Comparison of ENCODE assay signal across 1 cellular context in the genomic region with DNA sequence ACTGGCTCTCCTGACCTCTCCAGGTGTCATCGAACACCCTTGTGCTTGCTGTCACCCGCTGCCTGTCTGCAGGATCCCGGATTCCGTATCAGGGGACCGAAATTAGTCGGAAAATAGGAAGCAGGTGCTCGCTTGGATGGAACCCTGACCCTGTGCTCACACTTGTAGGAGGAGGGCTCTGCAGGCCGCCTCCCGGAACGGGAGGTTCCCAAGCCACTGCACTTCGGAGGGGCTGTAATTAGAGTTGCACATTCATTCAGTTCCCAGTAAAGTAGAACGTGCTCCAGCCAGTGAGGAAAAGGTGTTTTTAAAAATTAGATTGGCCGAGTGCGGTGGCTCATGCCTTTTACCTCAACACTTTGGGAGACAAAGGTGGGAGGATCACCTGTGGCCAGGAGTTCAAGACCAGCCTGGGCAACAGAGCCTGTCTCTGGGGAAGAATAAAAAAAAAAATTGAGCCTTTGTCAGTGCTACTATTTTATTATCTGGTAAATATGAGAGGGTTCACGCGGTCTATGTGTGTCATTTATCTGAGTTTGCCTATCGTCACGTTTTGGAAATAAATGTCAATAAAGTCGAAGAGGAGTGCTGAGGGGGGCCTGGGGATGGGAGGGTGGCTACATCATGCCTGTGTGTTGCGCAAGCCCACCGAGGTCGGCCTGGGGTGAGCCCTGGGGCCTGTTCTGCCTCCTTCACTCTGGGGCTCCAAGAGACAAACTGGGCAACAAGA.
TF ChIP-seq lines count a peak whose summit lies in the region.

No MANE protein-coding gene starts in this region.

TF ChIP-seq in GM12878, 131 proteins besides CTCF, POLR2A, EP300 and RAD21 (continues in another document):
- peak; percentile 67 to 76 for TF ChIP-seq BHLHE40 (IDR thresholded peaks at IDR 0.05; ENCODE audit: borderline replicate concordance in 1 of 2, low read depth in 2 of 2, low read length in 1 of 2)
- peak; percentile 68 to 75 for TF ChIP-seq IKZF2 (IDR thresholded peaks at IDR 0.05)
- TF ChIP-seq, protein P1, sequence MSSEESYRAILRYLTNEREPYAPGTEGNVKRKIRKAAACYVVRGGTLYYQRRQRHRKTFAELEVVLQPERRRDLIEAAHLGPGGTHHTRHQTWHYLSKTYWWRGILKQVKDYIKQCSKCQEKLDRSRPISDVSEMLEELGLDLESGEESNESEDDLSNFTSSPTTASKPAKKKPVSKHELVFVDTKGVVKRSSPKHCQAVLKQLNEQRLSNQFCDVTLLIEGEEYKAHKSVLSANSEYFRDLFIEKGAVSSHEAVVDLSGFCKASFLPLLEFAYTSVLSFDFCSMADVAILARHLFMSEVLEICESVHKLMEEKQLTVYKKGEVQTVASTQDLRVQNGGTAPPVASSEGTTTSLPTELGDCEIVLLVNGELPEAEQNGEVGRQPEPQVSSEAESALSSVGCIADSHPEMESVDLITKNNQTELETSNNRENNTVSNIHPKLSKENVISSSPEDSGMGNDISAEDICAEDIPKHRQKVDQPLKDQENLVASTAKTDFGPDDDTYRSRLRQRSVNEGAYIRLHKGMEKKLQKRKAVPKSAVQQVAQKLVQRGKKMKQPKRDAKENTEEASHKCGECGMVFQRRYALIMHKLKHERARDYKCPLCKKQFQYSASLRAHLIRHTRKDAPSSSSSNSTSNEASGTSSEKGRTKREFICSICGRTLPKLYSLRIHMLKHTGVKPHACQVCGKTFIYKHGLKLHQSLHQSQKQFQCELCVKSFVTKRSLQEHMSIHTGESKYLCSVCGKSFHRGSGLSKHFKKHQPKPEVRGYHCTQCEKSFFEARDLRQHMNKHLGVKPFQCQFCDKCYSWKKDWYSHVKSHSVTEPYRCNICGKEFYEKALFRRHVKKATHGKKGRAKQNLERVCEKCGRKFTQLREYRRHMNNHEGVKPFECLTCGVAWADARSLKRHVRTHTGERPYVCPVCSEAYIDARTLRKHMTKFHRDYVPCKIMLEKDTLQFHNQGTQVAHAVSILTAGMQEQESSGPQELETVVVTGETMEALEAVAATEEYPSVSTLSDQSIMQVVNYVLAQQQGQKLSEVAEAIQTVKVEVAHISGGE (CRISPR knock-in tag; IDR thresholded peaks at IDR 0.05) = peak; percentile 92
- TF ChIP-seq NR2F1 (conservative IDR thresholded peaks at IDR 0.05) = peak; percentile 69
- TF ChIP-seq, protein P2, sequence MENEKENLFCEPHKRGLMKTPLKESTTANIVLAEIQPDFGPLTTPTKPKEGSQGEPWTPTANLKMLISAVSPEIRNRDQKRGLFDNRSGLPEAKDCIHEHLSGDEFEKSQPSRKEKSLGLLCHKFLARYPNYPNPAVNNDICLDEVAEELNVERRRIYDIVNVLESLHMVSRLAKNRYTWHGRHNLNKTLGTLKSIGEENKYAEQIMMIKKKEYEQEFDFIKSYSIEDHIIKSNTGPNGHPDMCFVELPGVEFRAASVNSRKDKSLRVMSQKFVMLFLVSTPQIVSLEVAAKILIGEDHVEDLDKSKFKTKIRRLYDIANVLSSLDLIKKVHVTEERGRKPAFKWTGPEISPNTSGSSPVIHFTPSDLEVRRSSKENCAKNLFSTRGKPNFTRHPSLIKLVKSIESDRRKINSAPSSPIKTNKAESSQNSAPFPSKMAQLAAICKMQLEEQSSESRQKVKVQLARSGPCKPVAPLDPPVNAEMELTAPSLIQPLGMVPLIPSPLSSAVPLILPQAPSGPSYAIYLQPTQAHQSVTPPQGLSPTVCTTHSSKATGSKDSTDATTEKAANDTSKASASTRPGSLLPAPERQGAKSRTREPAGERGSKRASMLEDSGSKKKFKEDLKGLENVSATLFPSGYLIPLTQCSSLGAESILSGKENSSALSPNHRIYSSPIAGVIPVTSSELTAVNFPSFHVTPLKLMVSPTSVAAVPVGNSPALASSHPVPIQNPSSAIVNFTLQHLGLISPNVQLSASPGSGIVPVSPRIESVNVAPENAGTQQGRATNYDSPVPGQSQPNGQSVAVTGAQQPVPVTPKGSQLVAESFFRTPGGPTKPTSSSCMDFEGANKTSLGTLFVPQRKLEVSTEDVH (IDR thresholded peaks at IDR 0.05; ENCODE audit: low read depth, partially characterized antibody) = peak; percentile 73
- peak; percentile 50 for TF ChIP-seq KLF5 (IDR thresholded peaks at IDR 0.05; ENCODE audit: partially characterized antibody)
- peak; percentile 91 for TF ChIP-seq NR2C1 (IDR thresholded peaks at IDR 0.05)
- peak; percentile 98 for TF ChIP-seq MXI1 (IDR thresholded peaks at IDR 0.05; ENCODE audit: low read depth, low read length)
- TF ChIP-seq TAF1 (IDR thresholded peaks at IDR 0.05; ENCODE audit: borderline replicate concordance, low read depth, low read length) = peak; percentile 93
- 0 out of 2 replicates have a peak, but pooled peaks have one; percentile 59 for TF ChIP-seq GATAD2B (conservative IDR thresholded peaks at IDR 0.05; ENCODE audit: low read depth)
- TF ChIP-seq, protein P3, sequence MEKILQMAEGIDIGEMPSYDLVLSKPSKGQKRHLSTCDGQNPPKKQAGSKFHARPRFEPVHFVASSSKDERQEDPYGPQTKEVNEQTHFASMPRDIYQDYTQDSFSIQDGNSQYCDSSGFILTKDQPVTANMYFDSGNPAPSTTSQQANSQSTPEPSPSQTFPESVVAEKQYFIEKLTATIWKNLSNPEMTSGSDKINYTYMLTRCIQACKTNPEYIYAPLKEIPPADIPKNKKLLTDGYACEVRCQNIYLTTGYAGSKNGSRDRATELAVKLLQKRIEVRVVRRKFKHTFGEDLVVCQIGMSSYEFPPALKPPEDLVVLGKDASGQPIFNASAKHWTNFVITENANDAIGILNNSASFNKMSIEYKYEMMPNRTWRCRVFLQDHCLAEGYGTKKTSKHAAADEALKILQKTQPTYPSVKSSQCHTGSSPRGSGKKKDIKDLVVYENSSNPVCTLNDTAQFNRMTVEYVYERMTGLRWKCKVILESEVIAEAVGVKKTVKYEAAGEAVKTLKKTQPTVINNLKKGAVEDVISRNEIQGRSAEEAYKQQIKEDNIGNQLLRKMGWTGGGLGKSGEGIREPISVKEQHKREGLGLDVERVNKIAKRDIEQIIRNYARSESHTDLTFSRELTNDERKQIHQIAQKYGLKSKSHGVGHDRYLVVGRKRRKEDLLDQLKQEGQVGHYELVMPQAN (conservative IDR thresholded peaks at IDR 0.05) = peak; percentile 73
- TF ChIP-seq POU2F2 (IDR thresholded peaks at IDR 0.05; ENCODE audit: borderline replicate concordance, low read depth, low read length) = peak; percentile 77; the same call in 2 of the 3 replicates
- 0 out of 2 replicates have a peak, but pooled peaks have one; percentile 16 for TF ChIP-seq ZSCAN29 (IDR thresholded peaks at IDR 0.05)
- TF ChIP-seq CREM (IDR thresholded peaks at IDR 0.05; ENCODE audit: low read depth) = peak; percentile 56
- TF ChIP-seq ZZZ3 (IDR thresholded peaks at IDR 0.05; ENCODE audit: control insufficient read depth, insufficient read length, low read depth) = no peak
- no peak for TF ChIP-seq EZH2 (IDR thresholded peaks at IDR 0.05; ENCODE audit: borderline replicate concordance, control insufficient read depth, low read depth, low read length)
- no peak for TF ChIP-seq STAT1 (conservative IDR thresholded peaks at IDR 0.05)
- TF ChIP-seq FOXK2 (IDR thresholded peaks at IDR 0.05) = peak; percentile 37; the same call in 1 of the 2 replicates
- 0 out of 2 replicates have a peak, but pooled peaks have one; percentile 15 for TF ChIP-seq BCL11A (IDR thresholded peaks at IDR 0.05; ENCODE audit: low read depth, low read length)
- peak; percentile 52; the same call in 1 of the 2 replicates for TF ChIP-seq CHD2 (IDR thresholded peaks at IDR 0.05; ENCODE audit: borderline replicate concordance, low read depth, low read length)
- TF ChIP-seq MTA2 (IDR thresholded peaks at IDR 0.05; ENCODE audit: low read depth) = no peak
- TF ChIP-seq SMAD5 (IDR thresholded peaks at IDR 0.05; ENCODE audit: low read depth) = no peak
- TF ChIP-seq CBX5 (IDR thresholded peaks at IDR 0.05; ENCODE audit: low read depth) = 0 out of 2 replicates have a peak, but pooled peaks have one; percentile 35
- peak; percentile 55 for TF ChIP-seq MLLT1 (IDR thresholded peaks at IDR 0.05)
- peak; percentile 59 for TF ChIP-seq SIX5 (IDR thresholded peaks at IDR 0.05; ENCODE audit: low read depth, low read length, severe bottlenecking)
- TF ChIP-seq RUNX3 (IDR thresholded peaks at IDR 0.05; ENCODE audit: low read length) = peak; percentile 51
- peak; percentile 70 for TF ChIP-seq IRF4 (IDR thresholded peaks at IDR 0.05; ENCODE audit: low read depth, low read length)
- TF ChIP-seq RCOR1 (conservative IDR thresholded peaks at IDR 0.05; ENCODE audit: low read depth, low read length) = no peak
- no peak for TF ChIP-seq ETV6 (conservative IDR thresholded peaks at IDR 0.05 in 1 of 2, IDR thresholded peaks at IDR 0.05 in 1 of 2; ENCODE audit: borderline replicate concordance in 1 of 2, low read depth in 1 of 2)
- TF ChIP-seq SMARCA5 (IDR thresholded peaks at IDR 0.05) = peak; percentile 70; the same call in 1 of the 2 replicates
- TF ChIP-seq, protein P4, sequence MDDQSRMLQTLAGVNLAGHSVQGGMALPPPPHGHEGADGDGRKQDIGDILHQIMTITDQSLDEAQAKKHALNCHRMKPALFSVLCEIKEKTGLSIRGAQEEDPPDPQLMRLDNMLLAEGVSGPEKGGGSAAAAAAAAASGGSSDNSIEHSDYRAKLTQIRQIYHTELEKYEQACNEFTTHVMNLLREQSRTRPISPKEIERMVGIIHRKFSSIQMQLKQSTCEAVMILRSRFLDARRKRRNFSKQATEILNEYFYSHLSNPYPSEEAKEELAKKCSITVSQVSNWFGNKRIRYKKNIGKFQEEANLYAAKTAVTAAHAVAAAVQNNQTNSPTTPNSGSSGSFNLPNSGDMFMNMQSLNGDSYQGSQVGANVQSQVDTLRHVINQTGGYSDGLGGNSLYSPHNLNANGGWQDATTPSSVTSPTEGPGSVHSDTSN (IDR thresholded peaks at IDR 0.05; ENCODE audit: insufficient replicate concordance, low read depth, low read length) = no peak
- peak; percentile 68; the same call in 1 of the 2 replicates for TF ChIP-seq CREB1 (IDR thresholded peaks at IDR 0.05; ENCODE audit: low read depth)
- TF ChIP-seq WRNIP1 (IDR thresholded peaks at IDR 0.05; ENCODE audit: borderline replicate concordance, low read depth, low read length) = peak; percentile 97; the same call in 1 of the 2 replicates
- TF ChIP-seq, protein P5, sequence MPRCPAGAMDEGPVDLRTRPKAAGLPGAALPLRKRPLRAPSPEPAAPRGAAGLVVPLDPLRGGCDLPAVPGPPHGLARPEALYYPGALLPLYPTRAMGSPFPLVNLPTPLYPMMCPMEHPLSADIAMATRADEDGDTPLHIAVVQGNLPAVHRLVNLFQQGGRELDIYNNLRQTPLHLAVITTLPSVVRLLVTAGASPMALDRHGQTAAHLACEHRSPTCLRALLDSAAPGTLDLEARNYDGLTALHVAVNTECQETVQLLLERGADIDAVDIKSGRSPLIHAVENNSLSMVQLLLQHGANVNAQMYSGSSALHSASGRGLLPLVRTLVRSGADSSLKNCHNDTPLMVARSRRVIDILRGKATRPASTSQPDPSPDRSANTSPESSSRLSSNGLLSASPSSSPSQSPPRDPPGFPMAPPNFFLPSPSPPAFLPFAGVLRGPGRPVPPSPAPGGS (IDR thresholded peaks at IDR 0.05; ENCODE audit: borderline replicate concordance, insufficient read depth, low read depth, low read length, poor library complexity, severe bottlenecking) = no peak
- TF ChIP-seq DPF2 (IDR thresholded peaks at IDR 0.05) = peak; percentile 31; the same call in 1 of the 2 replicates
- TF ChIP-seq NFIC (IDR thresholded peaks at IDR 0.05; ENCODE audit: low read depth, low read length) = no peak
- peak; percentile 76 for TF ChIP-seq NBN (IDR thresholded peaks at IDR 0.05)
- 0 out of 2 replicates have a peak, but pooled peaks have one; percentile 28 for TF ChIP-seq BACH1 (IDR thresholded peaks at IDR 0.05; ENCODE audit: borderline replicate concordance)
- no peak for TF ChIP-seq E2F4 (IDR thresholded peaks at IDR 0.05; ENCODE audit: low read depth, low read length)
- TF ChIP-seq SMC3 (IDR thresholded peaks at IDR 0.05; ENCODE audit: borderline replicate concordance, low read length) = 0 out of 2 replicates have a peak, but pooled peaks have one; percentile 6
- no peak for TF ChIP-seq SREBF1 (IDR thresholded peaks at IDR 0.05; ENCODE audit: low read length)
- no peak for TF ChIP-seq NFXL1 (IDR thresholded peaks at IDR 0.05; ENCODE audit: borderline replicate concordance)
- TF ChIP-seq SKIL (IDR thresholded peaks at IDR 0.05; ENCODE audit: low read depth, poor library complexity, severe bottlenecking) = peak; percentile 28
